Comparison of ENCODE assay signal across 26 cellular contexts in the genomic region with DNA sequence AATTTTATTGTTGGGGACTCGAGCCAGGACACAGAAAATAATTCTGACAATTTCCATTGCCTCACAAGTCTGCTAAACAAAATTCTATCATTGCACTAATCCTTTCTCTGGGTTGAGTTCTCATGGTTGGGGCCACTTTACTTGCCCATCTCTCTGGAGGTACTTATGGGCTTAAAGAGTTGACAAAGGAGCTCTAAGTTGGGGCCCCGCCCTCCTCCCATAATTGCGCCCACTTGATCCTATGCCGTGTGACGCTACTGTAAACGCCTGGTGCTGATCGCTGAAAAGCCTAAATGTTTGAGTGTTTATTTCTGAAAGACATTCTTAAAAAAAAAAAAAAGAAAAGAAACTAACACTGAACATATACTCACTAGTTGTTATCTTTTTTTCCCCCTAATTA.
"Had no signal": no experiment of that assay in that cellular context is flagged by ENCODE, and none has a peak within 500 bp of the region (broad histone marks: within the 10 kb centered on the region; RNA-seq: fewer than 3 reads in every experiment).

No MANE protein-coding gene starts in this region.

- DNase-seq: heart right ventricle; islet precursor cell; lower lobe of right lung; mammary epithelial cell; mesenchymal stem cell; naive thymus-derived CD8-positive, alpha-beta T cell; occipital lobe; stimulated activated CD4-positive, alpha-beta T cell treated with anti-CD3 and anti-CD28 coated beads, Interleukin-12 subunit alpha, Interleukin-12 subunit beta, amount 100 ng/mL, for 4 hours; stimulated activated CD4-positive, alpha-beta T cell treated with anti-CD3 and anti-CD28 coated beads, Interleukin-15, amount 100 ng/mL, for 24 hours; stimulated activated CD4-positive, alpha-beta T cell treated with anti-CD3 and anti-CD28 coated beads, Interleukin-2, amount 100 ng/mL, for 24 hours; stimulated activated CD4-positive, alpha-beta T cell treated with anti-CD3 and anti-CD28 coated beads, Interleukin-4, amount 100 ng/mL, for 1 hour; stimulated activated naive B cell treated with anti-CD40 and anti-IgM and Interleukin-4, amounts not matched to agents 10 μg/mL and 1 μg/mL and 100 μg/mL, for 72 hours; stimulated activated naive CD8-positive, alpha-beta T cell treated with anti-CD3 and anti-CD28 coated beads, Interleukin-15, Interleukin-2, amounts not matched to agents 100 U/mL and 50 U/mL, for 24 hours; stomach; testis; thyroid gland; transverse colon; upper lobe of left lung had no signal

- H3K27me3 ChIP-seq: hepatocyte, neutrophil, right atrium auricular region, stomach, testis, thyroid gland, transverse colon, upper lobe of left lung had no signal

- H3K36me3 Mint-ChIP-seq: naive thymus-derived CD8-positive, alpha-beta T cell; stimulated activated naive B cell treated with anti-CD40 and anti-IgM and Interleukin-4, amounts not matched to agents 10 μg/mL and 1 μg/mL and 100 μg/mL, for 72 hours had no signal

- H3K4me3 ChIP-seq: heart right ventricle, hepatocyte, lower lobe of right lung, right atrium auricular region, skin epidermis, stomach, testis, thyroid gland, transverse colon, upper lobe of left lung had no signal

- H3K9me3 ChIP-seq: heart right ventricle, lower lobe of right lung, neutrophil, right atrium auricular region, stomach, testis, thyroid gland, transverse colon, upper lobe of left lung had no signal

- H3K9me3 Mint-ChIP-seq: nephron; stimulated activated naive B cell treated with anti-CD40 and anti-IgM and Interleukin-4, amounts not matched to agents 10 μg/mL and 1 μg/mL and 100 μg/mL, for 72 hours had no signal

- ATAC-seq: heart right ventricle; lower lobe of right lung; naive thymus-derived CD8-positive, alpha-beta T cell; sciatic nerve; stimulated activated naive B cell treated with anti-CD40 and anti-IgM and Interleukin-4, amounts not matched to agents 10 μg/mL and 1 μg/mL and 100 μg/mL, for 72 hours; stimulated activated naive CD8-positive, alpha-beta T cell treated with anti-CD3 and anti-CD28 coated beads, Interleukin-15, Interleukin-2, amounts not matched to agents 100 U/mL and 50 U/mL, for 24 hours had no signal

- H3K36me3 ChIP-seq: heart right ventricle, lower lobe of right lung, neutrophil, right atrium auricular region, stomach, thyroid gland, transverse colon, upper lobe of left lung had no signal

- H3K4me1 ChIP-seq: heart right ventricle, parathyroid adenoma, right atrium auricular region, stomach, testis, thyroid gland, transverse colon, upper lobe of left lung had no signal

- H3K4me3 Mint-ChIP-seq: naive thymus-derived CD8-positive, alpha-beta T cell; nephron; neural crest cell; stimulated activated naive B cell treated with anti-CD40 and anti-IgM and Interleukin-4, amounts not matched to agents 10 μg/mL and 1 μg/mL and 100 μg/mL, for 72 hours had no signal

- H3K4me1 Mint-ChIP-seq: naive thymus-derived CD8-positive, alpha-beta T cell; stimulated activated naive B cell treated with anti-CD40 and anti-IgM and Interleukin-4, amounts not matched to agents 10 μg/mL and 1 μg/mL and 100 μg/mL, for 72 hours had no signal

- H3K27ac ChIP-seq: heart right ventricle, hepatocyte, lower lobe of right lung, neutrophil, parathyroid adenoma, right atrium auricular region, skin epidermis, stomach, testis, thyroid gland, transverse colon, upper lobe of left lung had no signal

- H3K27ac Mint-ChIP-seq: naive thymus-derived CD8-positive, alpha-beta T cell; stimulated activated naive B cell treated with anti-CD40 and anti-IgM and Interleukin-4, amounts not matched to agents 10 μg/mL and 1 μg/mL and 100 μg/mL, for 72 hours had no signal
